In genomic region chr1:235721982-235722381, GRCh38 we compare ENCODE assay signal across 1 cellular context.
TF ChIP-seq lines count a peak whose summit lies in the region.

No MANE protein-coding gene starts in this region.

TF ChIP-seq in GM23338, 12 proteins besides CTCF, POLR2A, EP300 and RAD21 (continued from another document):
- TF ChIP-seq ZNF462 (CRISPR knock-in tag; IDR thresholded peaks at IDR 0.05) (no peak), STAT1 (IDR thresholded peaks at IDR 0.05; ENCODE audit: unreplicated experiment) (no peak), CREB1 (CRISPR knock-in tag; IDR thresholded peaks at IDR 0.05; ENCODE audit: low read depth) (no peak), REST (IDR thresholded peaks at IDR 0.05; ENCODE audit: unreplicated experiment) (no peak), NANOG (IDR thresholded peaks at IDR 0.05; ENCODE audit: borderline replicate concordance) (no peak)
